8 cellular contexts compared by ENCODE assay signal in the genomic region with DNA sequence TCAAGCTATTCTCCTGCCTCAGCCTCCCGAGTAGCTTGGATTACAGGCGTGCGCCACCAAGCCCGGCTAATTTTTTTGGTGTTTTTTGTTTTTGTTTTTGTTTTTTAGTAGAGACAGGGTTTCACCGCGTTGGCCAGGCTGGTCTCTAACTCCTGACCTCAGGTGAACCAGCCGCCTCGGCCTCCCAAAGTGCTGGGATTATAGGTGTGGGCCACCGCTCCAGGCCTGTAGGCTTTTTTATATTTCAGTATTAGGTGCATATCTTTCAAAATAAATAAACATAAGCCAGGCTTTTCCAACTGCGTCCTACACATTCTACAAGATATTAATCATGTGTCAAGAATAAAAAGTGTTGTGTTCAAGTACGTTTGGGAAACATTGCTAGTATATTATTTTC. TPM values are rescaled to one million over a fixed set of nuclear protein-coding genes. Genes with fewer than 3 reads are reported as not detected.
DNase-seq lines count a peak whose midpoint lies in the region; ATAC-seq, FAIRE-seq and TF ChIP-seq lines count a peak whose summit lies in the region.
"Not testable (repeated sequence)": the region's sequence is repeated elsewhere in the genome, so short reads cannot be mapped to it uniquely, and the experiment has no call there.

No MANE protein-coding gene starts in this region.

- H3K4me1 ChIP-seq in GM12878 (ENCODE audit: control insufficient read depth, insufficient read depth, low read length); esophagus muscularis mucosa; liver (ENCODE audit: control insufficient read depth in 4 of 4, insufficient read depth in 4 of 4, low read length in 3 of 4); ovary (ENCODE audit: insufficient read depth); thymus (ENCODE audit: control insufficient read depth, insufficient read depth, low read length): not testable (repeated sequence)

- RAD21 ChIA-PET in GM12878 (lab: Charles Lee; ENCODE audit: unreplicated experiment), result not testable (repeated sequence)

- WGBS in GM12878 (ENCODE audit: insufficient coverage, insufficient replicate concordance, low lambda C conversion rate, missing lambda C conversion rate), result 12% methylated on average over 5 of the region's 11 CpGs
- WGBS in esophagus muscularis mucosa, result 38% methylated on average over 7 of the region's 11 CpGs
- 50% methylated on average over 7 of the region's 11 CpGs for WGBS in liver
- 31 to 39% (median 33%) methylated on average over 7 of the region's 11 CpGs for WGBS in ovary, 3 donors
- WGBS in thymus, result 43% methylated on average over 7 of the region's 11 CpGs

- CTCF ChIA-PET in CD4-positive, alpha-beta T cell (lab: Charles Lee); WTC11 (lab: Charles Lee); GM12878 (lab: Yijun Ruan, JAX): not testable (repeated sequence)

- POLR2A ChIA-PET in CD4-positive, alpha-beta T cell (lab: Charles Lee), result interaction anchor here (0.9 kb wide), 1 partner anchor 807 kb away, joined by 3 read pairs; no protein-coding TSS in a partner anchor
- POLR2A ChIA-PET in WTC11 (lab: Charles Lee), result not testable (repeated sequence)
- POLR2A ChIA-PET in GM12878 (lab: Charles Lee), result interaction anchor here (0.5 kb wide), 1 partner anchor 189 kb away, joined by 7 read pairs; no protein-coding TSS in a partner anchor

- peak overlapping the region; percentile 91 for H3K4me3 Mint-ChIP-seq in CD4-positive, alpha-beta T cell
- peak overlapping the region; percentile 69 for H3K4me3 Mint-ChIP-seq in WTC11

- not testable (repeated sequence) for TF ChIP-seq CTCF in CD4-positive, alpha-beta T cell (IDR thresholded peaks at IDR 0.05); WTC11 (IDR thresholded peaks at IDR 0.05); GM12878 (IDR thresholded peaks at IDR 0.05 in 2 of 3, conservative IDR thresholded peaks at IDR 0.05 in 1 of 3; ENCODE audit: control insufficient read depth in 2 of 3, extremely low read depth in 1 of 3, insufficient read depth in 1 of 3, low read depth in 3 of 3, low read length in 3 of 3); esophagus muscularis mucosa (IDR thresholded peaks at IDR 0.05); liver (IDR thresholded peaks at IDR 0.05; ENCODE audit: low read depth, low read length, missing input control); ovary (IDR thresholded peaks at IDR 0.05)

- not testable (repeated sequence) for TF ChIP-seq POLR2A in GM12878 (IDR thresholded peaks at IDR 0.05; ENCODE audit: low read depth, low read length); esophagus muscularis mucosa (IDR thresholded peaks at IDR 0.05; ENCODE audit: low read depth); ovary (IDR thresholded peaks at IDR 0.05)

- peak overlapping the region; percentile 48; the same call in 1 of the 2 replicates for H3K4me2 ChIP-seq in GM12878 (ENCODE audit: control insufficient read depth, insufficient read depth)

- peak overlapping the region; percentile 72 for H2AFZ ChIP-seq in GM12878 (ENCODE audit: control insufficient read depth, low read depth, low read length)

- not testable (repeated sequence) for FAIRE-seq in GM12878 (lab: Jason Lieb, UNC)

- H3K27me3 Mint-ChIP-seq in CD4-positive, alpha-beta T cell, result not testable (repeated sequence)
- H3K27me3 Mint-ChIP-seq in WTC11 (ENCODE audit: low read depth), result peaks cover 23% of the 10 kb centered on the region

- H3K4me3 ChIP-seq in GM12878 (peak overlapping the region; percentile 57; the same call in 1 of the 2 replicates), esophagus muscularis mucosa (peak overlapping the region; percentile 60 to 77 (median 62)), liver (ENCODE audit: low read depth in 1 of 3, low read length in 3 of 3) (peak overlapping the region in 2 of 3 donors; percentile 44 to 68), ovary (peak overlapping the region; percentile 71), thymus (ENCODE audit: low read length) (peak overlapping the region; percentile 57)

- not testable (repeated sequence) for H4K20me1 ChIP-seq in GM12878 (ENCODE audit: control insufficient read depth, insufficient read depth)

- TF ChIP-seq EP300 in GM12878 (IDR thresholded peaks at IDR 0.05; ENCODE audit: borderline replicate concordance in 1 of 2, control insufficient read depth in 1 of 2, low read depth in 2 of 2, low read length in 2 of 2); esophagus muscularis mucosa (IDR thresholded peaks at IDR 0.05); ovary (IDR thresholded peaks at IDR 0.05): not testable (repeated sequence)

- H3K4me1 Mint-ChIP-seq in CD4-positive, alpha-beta T cell (ENCODE audit: low read depth), result peaks cover 10% of the 10 kb centered on the region
- not testable (repeated sequence) for H3K4me1 Mint-ChIP-seq in WTC11

- H3K27ac ChIP-seq in CD4-positive, alpha-beta T cell (ENCODE audit: low read depth, low read length), result not testable (repeated sequence)
- peak overlapping the region; percentile 31 for H3K27ac ChIP-seq in KOPT-K1 (ENCODE audit: low read depth, low read length, poor library complexity, severe bottlenecking)
- H3K27ac ChIP-seq in GM12878 (ENCODE audit: control insufficient read depth, insufficient read depth), result peak overlapping the region; percentile 44; the same call in 1 of the 2 replicates
- H3K27ac ChIP-seq in esophagus muscularis mucosa (replicated peaks in 1 of 4), result peak overlapping the region; percentile 71 to 85 (median 80)
- H3K27ac ChIP-seq in liver (ENCODE audit: low read depth in 1 of 2, low read length in 2 of 2), result peak overlapping the region; percentile 63 to 64
- H3K27ac ChIP-seq in ovary, result peak overlapping the region in 1 of 2 donors; percentile 61
- peak overlapping the region; percentile 36 for H3K27ac ChIP-seq in thymus (ENCODE audit: low read depth)

- H3K27ac Mint-ChIP-seq in CD4-positive, alpha-beta T cell, result peak overlapping the region; percentile 91
- peak overlapping the region; percentile 89 for H3K27ac Mint-ChIP-seq in WTC11

- intact Hi-C loops in CD4-positive, alpha-beta T cell (cut with DNase I, micrococcal nuclease), result loop anchor here in 1 of 2 experiments (5.0 to 10.0 kb wide), 2 partner anchors 111 to 351 kb away; a partner anchor contains a TSS
- intact Hi-C loops in GM12878 (cut with micrococcal nuclease; ENCODE audit: unreplicated experiment); esophagus muscularis mucosa (cut with DNase I); ovary (cut with DNase I): not testable (repeated sequence)

- H3K36me3 Mint-ChIP-seq in CD4-positive, alpha-beta T cell (ENCODE audit: low read depth); WTC11: not testable (repeated sequence)

- ATAC-seq in CD4-positive, alpha-beta T cell (ENCODE audit: poor library complexity); WTC11; GM12878: not testable (repeated sequence)

- H3K9ac ChIP-seq in GM12878 (ENCODE audit: control insufficient read depth, insufficient read depth, low read length), result peak overlapping the region; percentile 64
- H3K9ac ChIP-seq in liver (ENCODE audit: low read depth in 1 of 2, low read length in 2 of 2), result peak overlapping the region in 1 of 2 donors; percentile 59

- not testable (repeated sequence) for H3K9me3 ChIP-seq in CD4-positive, alpha-beta T cell (ENCODE audit: control insufficient read depth, low read length); KOPT-K1 (ENCODE audit: insufficient read depth, low read length, poor library complexity, severe bottlenecking); GM12878 (replicated peaks; ENCODE audit: control insufficient read depth, insufficient read depth, low read length); esophagus muscularis mucosa; liver (ENCODE audit: control insufficient read depth in 4 of 4, low read length in 3 of 4); ovary; thymus (ENCODE audit: control insufficient read depth)

- not testable (repeated sequence) for DNase-seq in CD4-positive, alpha-beta T cell; WTC11 (ENCODE audit: low spot score); GM12878 (ENCODE audit: low read depth, low spot score); esophagus muscularis mucosa (ENCODE audit: extremely low spot score)
- DNase-seq in ovary, result peak in 3 of 5 donors; percentile 17 to 32 (median 21)

- not testable (repeated sequence) for H3K27me3 ChIP-seq in CD4-positive, alpha-beta T cell (ENCODE audit: control insufficient read depth, insufficient read depth, low read length); GM12878 (replicated peaks in 1 of 2; ENCODE audit: control insufficient read depth in 2 of 2, insufficient read depth in 2 of 2, low read length in 1 of 2); esophagus muscularis mucosa; liver (ENCODE audit: control insufficient read depth in 4 of 4, insufficient read depth in 4 of 4, low read length in 3 of 4); ovary; thymus (ENCODE audit: control insufficient read depth, insufficient read depth)

- not testable (repeated sequence) for H3K79me2 ChIP-seq in GM12878 (ENCODE audit: control insufficient read depth, insufficient read depth, low read length)

- H3K36me3 ChIP-seq in KOPT-K1 (ENCODE audit: insufficient read depth, low read length); GM12878 (ENCODE audit: control insufficient read depth in 2 of 2, insufficient read depth in 2 of 2, low read length in 1 of 2); esophagus muscularis mucosa; liver (ENCODE audit: control insufficient read depth in 4 of 4, insufficient read depth in 3 of 4, low read depth in 1 of 4, low read length in 3 of 4); ovary; thymus (ENCODE audit: control insufficient read depth, insufficient read depth): not testable (repeated sequence)

- H3K9me3 Mint-ChIP-seq in CD4-positive, alpha-beta T cell; WTC11: not testable (repeated sequence)

- TSS peak; percentile 88 for BruUV-seq in GM12878 (replicated peaks; lab: Mats Ljungman, UMichigan)

- not testable (repeated sequence) for TF ChIP-seq RAD21 in GM12878 (IDR thresholded peaks at IDR 0.05; ENCODE audit: insufficient read depth, low read depth, low read length); liver (IDR thresholded peaks at IDR 0.05)

- SMC1A ChIA-PET in GM12878 (lab: Charles Lee; ENCODE audit: uncharacterized antibody, unreplicated experiment), result not testable (repeated sequence)

- in situ Hi-C loops in GM12878 (cut with MboI), result not testable (repeated sequence)

RNA-seq across cellular contexts. Expression of a gene that starts 45.3 kb away (rescaled TPM):
- total RNA-seq in CD4-positive, alpha-beta T cell, result not detected
- total RNA-seq in WTC11 (2021), result 0.15 to 0.55 TPM in 2 of 3 replicates, not detected in the other
- total RNA-seq in GM12878 (2013; cell fraction: nucleolus; rRNA removed), result not detected in 2 replicates
- not detected in 2 replicates for total RNA-seq in GM12878 (2014; rRNA removed)
- not detected in 2 replicates for total RNA-seq in GM12878 (2014; rRNA removed; fragmentation: Illumina TruSeq; extraction: Trizol)
- not detected in 2 replicates for total RNA-seq in GM12878 (2021)
- polyA plus RNA-seq in GM12878 (2011; ENCODE audit: low read depth), result not detected
- polyA plus RNA-seq in GM12878 (2011; rRNA removed), result not detected in 2 replicates
- not detected in 2 replicates for polyA plus RNA-seq in GM12878 (2011; cell fraction: cytosol; rRNA removed)
- not detected in 2 replicates for polyA plus RNA-seq in GM12878 (2011; cell fraction: nucleus; rRNA removed)
- not detected in 2 replicates for polyA plus RNA-seq in GM12878 (2012)
- polyA plus RNA-seq in GM12878 (2014; fragmentation: Illumina TruSeq; extraction: Trizol), result not detected in 2 replicates
- not detected for polyA plus RNA-seq in GM12878 (2014; fragmentation: Nextera tagmentation; extraction: Ambion mirVana)
- polyA plus RNA-seq in GM12878 (2014; rRNA removed), result 0.05 TPM in 1 of 2 replicates, not detected in the other
- not detected for polyA plus RNA-seq in GM12878 (2016; fragmentation: Nextera tagmentation; extraction: Ambion mirVana)
- polyA minus RNA-seq in GM12878 (2011; rRNA and poly(A)+ RNA removed), result not detected in 2 replicates
- not detected in 2 replicates for polyA minus RNA-seq in GM12878 (2011; cell fraction: cytosol; rRNA and poly(A)+ RNA removed)
- not detected in 2 replicates for polyA minus RNA-seq in GM12878 (2011; cell fraction: nucleus; rRNA and poly(A)+ RNA removed)
- not detected for total RNA-seq in esophagus muscularis mucosa
- total RNA-seq in liver, result under 1 TPM in 1 of 2 donors, not detected in 1; under 0.01 TPM
- polyA plus RNA-seq in liver, result under 1 TPM in 1 of 2 donors, not detected in 1; 0.01 TPM
- not detected for total RNA-seq in ovary
- not detected for polyA plus RNA-seq in ovary
- 0.05 TPM for polyA plus RNA-seq in thymus
